Comparison of ENCODE assay signal across 8 cellular contexts in the genomic region with DNA sequence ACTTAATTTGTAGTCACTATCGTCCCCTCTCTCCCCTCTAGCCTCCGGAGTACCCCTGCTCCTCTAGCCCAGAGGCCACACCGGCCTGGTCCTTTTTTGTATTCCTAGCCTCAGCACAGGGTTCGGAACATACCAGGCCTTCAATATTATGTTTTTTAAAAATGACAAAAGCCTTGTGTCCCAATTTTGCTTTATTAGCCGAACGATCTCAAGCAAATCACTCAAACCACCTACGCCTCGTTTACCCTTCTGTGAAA. TPM values are rescaled to one million over a fixed set of nuclear protein-coding genes. Genes with fewer than 3 reads are reported as not detected.
DNase-seq lines count a peak whose midpoint lies in the region; ATAC-seq, FAIRE-seq and TF ChIP-seq lines count a peak whose summit lies in the region.

No MANE protein-coding gene starts in this region.

- H3K36me3 ChIP-seq in GM12878 (ENCODE audit: control insufficient read depth in 2 of 2, insufficient read depth in 2 of 2, low read length in 1 of 2) (peaks cover 0 to 14% of the 10 kb centered on the region in 2 experiments; a peak in 3 of 4 replicates), left lung (peaks cover 0 to 14% of the 10 kb centered on the region in 2 donors), transverse colon (peaks cover 0 to 13% (median 6%) of the 10 kb centered on the region in 4 donors)

- H3K9me3 ChIP-seq in GM12878 (replicated peaks; ENCODE audit: control insufficient read depth, insufficient read depth, low read length) (no peaks in the 10 kb centered on the region), left lung (no peaks in the 10 kb centered on the region), transverse colon (no peaks in the 10 kb centered on the region)

- intact Hi-C loops in Right ventricle myocardium inferior (cut with DNase I) (loop anchor here (2.0 to 10.0 kb wide), 4 partner anchors 59 to 336 kb away; a partner anchor contains a TSS), cardiac septum (cut with DNase I) (loop anchor here (5.0 kb wide), 1 partner anchor 59 kb away; a partner anchor contains a TSS), GM12878 (cut with micrococcal nuclease; ENCODE audit: unreplicated experiment) (loop anchor here (1.0 to 10.0 kb wide), 6 partner anchors 17 to 604 kb away; a partner anchor contains a TSS), left lung (cut with DNase I) (no loop called here), transverse colon (cut with DNase I; ENCODE audit: low total_unique reads) (no loop called here)

- 2% methylated on average over 8 of the region's 8 CpGs for WGBS in GM12878 (ENCODE audit: insufficient coverage, insufficient replicate concordance, low lambda C conversion rate, missing lambda C conversion rate)
- WGBS in transverse colon (ENCODE audit: low coverage in 1 of 2), 2 donors = 0 to 1% methylated on average over 7 to 8 of the region's 8 CpGs

- H4K20me1 ChIP-seq in GM12878 (ENCODE audit: control insufficient read depth, insufficient read depth) = no peaks in the 10 kb centered on the region; the same call in 1 of the 2 replicates

- RAD21 ChIA-PET in GM12878 (lab: Charles Lee; ENCODE audit: unreplicated experiment) = interaction anchor here (0.8 to 8.1 kb wide), 13 partner anchors 11 to 333 kb away, joined by 3 to 196 read pairs (median 3); a partner anchor contains a TSS

- TF ChIP-seq POLR2A in GM12878 (IDR thresholded peaks at IDR 0.05; ENCODE audit: low read depth, low read length) (no peak), transverse colon (IDR thresholded peaks at IDR 0.05) (no peak)

- TF ChIP-seq CTCF in HL-60 (IDR thresholded peaks at IDR 0.05; ENCODE audit: insufficient read depth, low read length) (no peak), GM12878 (IDR thresholded peaks at IDR 0.05 in 2 of 3, conservative IDR thresholded peaks at IDR 0.05 in 1 of 3; ENCODE audit: control insufficient read depth in 2 of 3, extremely low read depth in 1 of 3, insufficient read depth in 1 of 3, low read depth in 3 of 3, low read length in 3 of 3) (no peak), left lung (IDR thresholded peaks at IDR 0.05) (no peak), transverse colon (IDR thresholded peaks at IDR 0.05) (no peak)

- ATAC-seq in Right ventricle myocardium inferior (peak; percentile 23), GM12878 (peak; percentile 26), left lung (peak; percentile 13), HG02588 (IDR thresholded peaks at IDR 0.05; ENCODE audit: unreplicated experiment) (no peak)

- CTCF ChIA-PET in GM12878 (lab: Yijun Ruan, JAX) = interaction anchor here (0.6 to 8.1 kb wide), 5 partner anchors 19 to 334 kb away, joined by 3 to 139 read pairs (median 3); no protein-coding TSS in a partner anchor

- POLR2A ChIA-PET in GM12878 (lab: Charles Lee) = interaction anchor here (0.8 to 5.7 kb wide), 6 partner anchors 15 to 334 kb away, joined by 3 to 84 read pairs (median 3); no protein-coding TSS in a partner anchor

- in situ Hi-C loops in GM12878 (cut with MboI) (no loop called here), transverse colon (cut with MboI; ENCODE audit: low pct_ligation_motif_present in 1 of 4, low pct_unique_long_range_greater_than_20kb in 1 of 4, low sequenced_read_pairs in 3 of 4) (no loop called here)

- peak overlapping the region; percentile 89 for H3K4me2 ChIP-seq in GM12878 (ENCODE audit: control insufficient read depth, insufficient read depth)

- H3K79me2 ChIP-seq in GM12878 (ENCODE audit: control insufficient read depth, insufficient read depth, low read length) = peaks cover 85% of the 10 kb centered on the region

- no peaks in the 10 kb centered on the region for H3K27me3 ChIP-seq in HL-60 (ENCODE audit: insufficient read depth, poor library complexity, severe bottlenecking)
- no peaks in the 10 kb centered on the region for H3K27me3 ChIP-seq in GM12878 (replicated peaks in 1 of 2; ENCODE audit: control insufficient read depth in 2 of 2, insufficient read depth in 2 of 2, low read length in 1 of 2)
- no peaks in the 10 kb centered on the region for H3K27me3 ChIP-seq in left lung
- no peaks in the 10 kb centered on the region for H3K27me3 ChIP-seq in transverse colon

- no peak for TF ChIP-seq RAD21 in GM12878 (IDR thresholded peaks at IDR 0.05; ENCODE audit: insufficient read depth, low read depth, low read length)

- no TSS peak for BruUV-seq in GM12878 (replicated peaks; lab: Mats Ljungman, UMichigan)

- H3K9ac ChIP-seq in GM12878 (ENCODE audit: control insufficient read depth, insufficient read depth, low read length) = peak overlapping the region; percentile 99

- TF ChIP-seq EP300 in GM12878 (IDR thresholded peaks at IDR 0.05; ENCODE audit: borderline replicate concordance in 1 of 2, control insufficient read depth in 1 of 2, low read depth in 2 of 2, low read length in 2 of 2) (no peak), transverse colon (IDR thresholded peaks at IDR 0.05; ENCODE audit: low read depth) (no peak)

- H3K4me3 ChIP-seq in HL-60 (replicated peaks; ENCODE audit: insufficient read depth, low read length) = peak overlapping the region; percentile 80
- peak overlapping the region; percentile 80 for H3K4me3 ChIP-seq in GM12878
- peak overlapping the region; percentile 87 to 92 for H3K4me3 ChIP-seq in left lung
- peak overlapping the region; percentile 73 to 91 (median 81) for H3K4me3 ChIP-seq in transverse colon

- H3K27ac ChIP-seq in HL-60 (replicated peaks) (peak overlapping the region; percentile 74), GM12878 (ENCODE audit: control insufficient read depth, insufficient read depth) (peak overlapping the region; percentile 99), left lung (peak overlapping the region; percentile 90 to 96), transverse colon (peak overlapping the region; percentile 88 to 93 (median 92))

- SMC1A ChIA-PET in GM12878 (lab: Charles Lee; ENCODE audit: uncharacterized antibody, unreplicated experiment) = interaction anchor here (0.5 to 11.4 kb wide), 12 partner anchors 10 to 516 kb away, joined by 3 to 270 read pairs (median 3); no protein-coding TSS in a partner anchor

- peak overlapping the region; percentile 68 for H2AFZ ChIP-seq in GM12878 (ENCODE audit: control insufficient read depth, low read depth, low read length)

- FAIRE-seq in GM12878 (lab: Jason Lieb, UNC) = no peak

- DNase-seq in Right ventricle myocardium inferior (ENCODE audit: missing footprints) = no peak
- no peak for DNase-seq in cardiac septum (ENCODE audit: low spot score)
- no peak for DNase-seq in HL-60 (ENCODE audit: low read depth in 1 of 2, low spot score in 1 of 2)
- DNase-seq in GM12878 (ENCODE audit: low read depth, low spot score) = no peak
- DNase-seq in left lung = no peak
- no peak for DNase-seq in transverse colon
- no peak for DNase-seq in EL

- H3K4me1 ChIP-seq in GM12878 (ENCODE audit: control insufficient read depth, insufficient read depth, low read length) (0 out of 2 replicates have a peak, but pooled peaks cover 4% of the 10 kb centered on the region), left lung (peaks cover 10 to 54% of the 10 kb centered on the region in 2 donors), transverse colon (peaks cover 22 to 45% (median 28%) of the 10 kb centered on the region in 4 donors)

TF ChIP-seq in GM12878, 131 proteins besides CTCF, POLR2A, EP300 and RAD21 (continues in another document):
- TF ChIP-seq BCL11A (IDR thresholded peaks at IDR 0.05; ENCODE audit: low read depth, low read length) (no peak), ETV6 (conservative IDR thresholded peaks at IDR 0.05 in 1 of 2, IDR thresholded peaks at IDR 0.05 in 1 of 2; ENCODE audit: borderline replicate concordance in 1 of 2, low read depth in 1 of 2) (no peak), YY1 (IDR thresholded peaks at IDR 0.05; ENCODE audit: low read depth, low read length) (no peak), NFYA (IDR thresholded peaks at IDR 0.05; ENCODE audit: borderline replicate concordance, low read depth, low read length) (no peak)
- TF ChIP-seq, protein P1, sequence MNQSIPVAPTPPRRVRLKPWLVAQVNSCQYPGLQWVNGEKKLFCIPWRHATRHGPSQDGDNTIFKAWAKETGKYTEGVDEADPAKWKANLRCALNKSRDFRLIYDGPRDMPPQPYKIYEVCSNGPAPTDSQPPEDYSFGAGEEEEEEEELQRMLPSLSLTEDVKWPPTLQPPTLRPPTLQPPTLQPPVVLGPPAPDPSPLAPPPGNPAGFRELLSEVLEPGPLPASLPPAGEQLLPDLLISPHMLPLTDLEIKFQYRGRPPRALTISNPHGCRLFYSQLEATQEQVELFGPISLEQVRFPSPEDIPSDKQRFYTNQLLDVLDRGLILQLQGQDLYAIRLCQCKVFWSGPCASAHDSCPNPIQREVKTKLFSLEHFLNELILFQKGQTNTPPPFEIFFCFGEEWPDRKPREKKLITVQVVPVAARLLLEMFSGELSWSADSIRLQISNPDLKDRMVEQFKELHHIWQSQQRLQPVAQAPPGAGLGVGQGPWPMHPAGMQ (IDR thresholded peaks at IDR 0.05; ENCODE audit: borderline replicate concordance) = no peak

RNA-seq across cellular contexts. Expression of a gene that starts 0.5 kb away (rescaled TPM):
- 113 TPM for total RNA-seq in Right ventricle myocardium inferior
- total RNA-seq in cardiac septum = 82.8 TPM
- 12.9 and 14.2 TPM in 2 replicates for total RNA-seq in GM12878 (2013; cell fraction: nucleolus; rRNA removed)
- total RNA-seq in GM12878 (2014; rRNA removed) = 96.5 and 108 TPM in 2 replicates
- total RNA-seq in GM12878 (2014; rRNA removed; fragmentation: Illumina TruSeq; extraction: Trizol) = 123 and 132 TPM in 2 replicates
- 101 TPM in 2 replicates for total RNA-seq in GM12878 (2021)
- polyA plus RNA-seq in GM12878 (2011; ENCODE audit: low read depth) = 83.2 TPM
- polyA plus RNA-seq in GM12878 (2011; rRNA removed) = 155 and 228 TPM in 2 replicates
- 38.3 and 55.6 TPM in 2 replicates for polyA plus RNA-seq in GM12878 (2011; cell fraction: cytosol; rRNA removed)
- polyA plus RNA-seq in GM12878 (2011; cell fraction: nucleus; rRNA removed) = 33.6 and 36.4 TPM in 2 replicates
- polyA plus RNA-seq in GM12878 (2012) = 132 and 145 TPM in 2 replicates
- 128 and 154 TPM in 2 replicates for polyA plus RNA-seq in GM12878 (2014; fragmentation: Illumina TruSeq; extraction: Trizol)
- polyA plus RNA-seq in GM12878 (2014; fragmentation: Nextera tagmentation; extraction: Ambion mirVana) = 100 to 1,000 TPM; 655 to 668 TPM
- 83.7 and 90.4 TPM in 2 replicates for polyA plus RNA-seq in GM12878 (2014; rRNA removed)
- polyA plus RNA-seq in GM12878 (2016; fragmentation: Nextera tagmentation; extraction: Ambion mirVana) = 100 to 1,000 TPM; 430 to 468 TPM
- 46.6 and 69.1 TPM in 2 replicates for polyA minus RNA-seq in GM12878 (2011; rRNA and poly(A)+ RNA removed)
- polyA minus RNA-seq in GM12878 (2011; cell fraction: cytosol; rRNA and poly(A)+ RNA removed) = 25.9 and 26.6 TPM in 2 replicates
- polyA minus RNA-seq in GM12878 (2011; cell fraction: nucleus; rRNA and poly(A)+ RNA removed) = 12.1 and 12.6 TPM in 2 replicates
- 10 to 100 TPM; 65.0 to 82.7 TPM for total RNA-seq in left lung
- 10 to 100 TPM; 24.7 to 56.8 (median 44.0) TPM for total RNA-seq in transverse colon

Comparison
In these comparisons a context has a peak if more than half of its experiments do, and no peak if none do; other contexts are left out.
1. intact Hi-C loops: an anchor here in Right ventricle myocardium inferior (2.0 to 10.0 kb wide), cardiac septum (5.0 kb wide) and GM12878 (1.0 to 10.0 kb wide); none called in left lung and transverse colon.